In the genomic region with DNA sequence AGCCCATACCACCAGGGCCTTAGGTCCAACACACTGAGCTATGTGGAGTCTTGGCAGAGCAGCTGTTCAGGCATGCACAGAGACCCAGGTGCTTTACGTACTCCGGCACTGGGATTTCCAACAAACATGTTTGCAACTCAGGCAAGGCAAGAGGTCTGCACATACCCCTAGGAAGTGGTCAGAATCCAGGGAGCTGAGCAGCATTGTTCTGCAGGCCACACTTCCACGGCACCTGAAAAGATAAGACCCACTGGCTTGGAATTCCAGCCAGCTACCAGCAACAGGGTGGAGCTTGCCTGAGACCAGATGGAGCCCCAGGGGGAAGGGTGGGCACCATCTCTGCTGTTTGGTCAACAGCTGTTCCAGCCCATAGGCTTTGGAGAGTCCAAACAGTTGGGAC, we compare ENCODE assay signal across 30 cellular contexts. TPM values are rescaled to one million over a fixed set of nuclear protein-coding genes. Genes with fewer than 3 reads are reported as not detected.
DNase-seq lines count a peak whose midpoint lies in the region.
"Had no signal": no experiment of that assay in that cellular context is flagged by ENCODE, and none has a peak within 500 bp of the region (broad histone marks: within the 10 kb centered on the region; RNA-seq: fewer than 3 reads in every experiment).

No MANE protein-coding gene starts in this region.

- no peak overlapping the region for H3K4me2 ChIP-seq in mesendoderm (ENCODE audit: low read length)
- H3K4me2 ChIP-seq in trophoblast cell (ENCODE audit: low read length) = no peak overlapping the region
- H3K4me2 ChIP-seq: A549; BLaER1; BLaER1 treated with 17β-estradiol and CSF1 and Interleukin-3, amounts not matched to agents 10 nM and 100 nM had no signal

- H2BK5ac ChIP-seq in mesendoderm (ENCODE audit: low read length) (no peak overlapping the region), trophoblast cell (ENCODE audit: low read depth, low read length, poor library complexity) (no peak overlapping the region)

- H3K27ac ChIP-seq in mesendoderm (ENCODE audit: low read depth, low read length) (no peak overlapping the region), trophoblast cell (ENCODE audit: low read depth, low read length) (no peak overlapping the region)
- H3K27ac ChIP-seq: 22Rv1; A549; BLaER1; BLaER1 treated with 17β-estradiol and CSF1 and Interleukin-3, amounts not matched to agents 10 nM and 100 nM; C4-2B had no signal

- H3K4me3 ChIP-seq in mesendoderm (ENCODE audit: low read length) (no peak overlapping the region), trophoblast cell (ENCODE audit: low read depth, low read length) (peak overlapping the region; percentile 14)
- H3K4me3 ChIP-seq: A549; BLaER1; BLaER1 treated with 17β-estradiol and CSF1 and Interleukin-3, amounts not matched to agents 10 nM and 100 nM had no signal

- H3K9me3 ChIP-seq in trophoblast cell (ENCODE audit: insufficient read depth, low read depth, low read length) = peaks cover 2% of the 10 kb centered on the region
- H3K9me3 ChIP-seq: A549, BE2C, Caco-2 had no signal

- H3K9ac ChIP-seq in mesendoderm (ENCODE audit: low read length) (no peak overlapping the region), trophoblast cell (ENCODE audit: low read length) (no peak overlapping the region)
- H3K9ac ChIP-seq: BLaER1; BLaER1 treated with 17β-estradiol and CSF1 and Interleukin-3, amounts not matched to agents 10 nM and 100 nM had no signal

- DNase-seq in ELF-1 (ENCODE audit: low read depth, low spot score) = peak; percentile 21
- peak; percentile 10 for DNase-seq in mesendoderm
- DNase-seq in trophoblast cell = peak; percentile 82 to 86
- no peak for DNase-seq in activated CD4-positive, CD25-positive, alpha-beta regulatory T cell (lab: John Stamatoyannopoulos, UW)
- DNase-seq in COLO829 (ENCODE audit: low spot score) = no peak
- no peak for DNase-seq in DMS 273 treated with DMSO at 0.1 percent for 48 hours (lab: John Stamatoyannopoulos, UW)
- DNase-seq: 8988T; ACHN; AML-193; BE2C; C1 segment of cervical spinal cord; Caco-2; Calu3; CD4-positive, alpha-beta memory T cell; CD4-positive, alpha-beta T cell; CD4-positive, CD25-positive, alpha-beta regulatory T cell; CD8-positive, alpha-beta memory T cell; CD8-positive, alpha-beta T cell; COR-L47; DMS153; DMS53; DMS79; DMS79 treated with DMSO at 0.1 percent for 48 hours; DND-41; EL had no signal

- H3K14ac ChIP-seq in trophoblast cell (ENCODE audit: low read length) = no peak overlapping the region

- no peak overlapping the region for H2BK120ac ChIP-seq in mesendoderm (ENCODE audit: low read depth, low read length)
- H2BK120ac ChIP-seq in trophoblast cell (ENCODE audit: insufficient read depth, low read length, poor library complexity) = no peak overlapping the region

- no peak overlapping the region for H3K4ac ChIP-seq in mesendoderm (ENCODE audit: low read depth, low read length)
- no peak overlapping the region for H3K4ac ChIP-seq in trophoblast cell (ENCODE audit: low read depth, low read length)

- no peak overlapping the region for H2BK12ac ChIP-seq in trophoblast cell (ENCODE audit: low read length)

- H2AK5ac ChIP-seq in mesendoderm (ENCODE audit: low read length) = no peak overlapping the region
- H2AK5ac ChIP-seq in trophoblast cell (ENCODE audit: low read length) = no peak overlapping the region

- no peak overlapping the region for H3K23ac ChIP-seq in mesendoderm (ENCODE audit: low read length)
- H3K23ac ChIP-seq in trophoblast cell (ENCODE audit: low read length) = no peak overlapping the region

- no peak overlapping the region for H2AFZ ChIP-seq in trophoblast cell (ENCODE audit: insufficient read depth, low read length, poor library complexity)

- no CpG with 5 or more reads among the region's 3 CpGs for WGBS in mesendoderm (ENCODE audit: extremely low coverage, insufficient coverage, low lambda C conversion rate)
- WGBS in trophoblast cell (ENCODE audit: extremely low coverage, insufficient coverage, insufficient read length) = no CpG with 5 or more reads among the region's 3 CpGs

- H3K27me3 ChIP-seq in mesendoderm (ENCODE audit: insufficient read depth, low read length, poor library complexity) (no peaks in the 10 kb centered on the region), trophoblast cell (ENCODE audit: insufficient read depth, low read length) (no peaks in the 10 kb centered on the region)
- H3K27me3 ChIP-seq: BE2C, BLaER1 had no signal

- H3K79me1 ChIP-seq in mesendoderm (ENCODE audit: low read length) = no peaks in the 10 kb centered on the region
- H3K79me1 ChIP-seq in trophoblast cell (ENCODE audit: low read length) = no peaks in the 10 kb centered on the region

- no peak overlapping the region for H3K56ac ChIP-seq in mesendoderm (ENCODE audit: low read length)

- H4K91ac ChIP-seq in trophoblast cell (ENCODE audit: low read depth, low read length) = no peak overlapping the region

- no peaks in the 10 kb centered on the region for H3K36me3 ChIP-seq in mesendoderm (ENCODE audit: control insufficient read depth, insufficient read depth, low read length)
- H3K36me3 ChIP-seq in trophoblast cell (ENCODE audit: control insufficient read depth in 1 of 2, insufficient read depth in 2 of 2, low read length in 2 of 2) = no peaks in the 10 kb centered on the region
- H3K36me3 ChIP-seq: BE2C, BLaER1 had no signal

- no peak overlapping the region for H4K5ac ChIP-seq in mesendoderm (ENCODE audit: low read length)

- no peaks in the 10 kb centered on the region for H3K4me1 ChIP-seq in mesendoderm (ENCODE audit: control insufficient read depth, low read depth, low read length)
- no peaks in the 10 kb centered on the region for H3K4me1 ChIP-seq in trophoblast cell (ENCODE audit: control insufficient read depth in 1 of 2, insufficient read depth in 2 of 2, low read length in 2 of 2)
- H3K4me1 ChIP-seq: A549; BE2C; BLaER1; BLaER1 treated with 17β-estradiol and CSF1 and Interleukin-3, amounts not matched to agents 10 nM and 100 nM; Caco-2 had no signal

- no peak overlapping the region for H4K12ac ChIP-seq in trophoblast cell (ENCODE audit: low read depth, low read length)

- H3K18ac ChIP-seq in mesendoderm (ENCODE audit: low read length) (no peak overlapping the region), trophoblast cell (ENCODE audit: low read length) (no peak overlapping the region)

- H3K79me2 ChIP-seq in mesendoderm (ENCODE audit: control insufficient read depth, insufficient read depth, low read length) (no peaks in the 10 kb centered on the region), trophoblast cell (ENCODE audit: control insufficient read depth, insufficient read depth, low read length, poor library complexity) (no peaks in the 10 kb centered on the region)

- no peak overlapping the region for H4K8ac ChIP-seq in mesendoderm (ENCODE audit: low read depth, low read length)
- no peak overlapping the region for H4K8ac ChIP-seq in trophoblast cell (ENCODE audit: low read depth, low read length)

- no peak overlapping the region for H2BK15ac ChIP-seq in mesendoderm (replicated peaks; ENCODE audit: low read depth)

RNA-seq across cellular contexts. Expression of gene LRRC8B, which starts 51.7 kb away (rescaled TPM):
- polyA plus RNA-seq in mesendoderm (2013, experiment 1 of 2) = 17.3 TPM
- 17.6 TPM for polyA plus RNA-seq in mesendoderm (2013, experiment 2 of 2)
- polyA plus RNA-seq in trophoblast cell (2013) = 6.5 and 6.7 TPM in 2 replicates

Comparison
In these comparisons a context has a peak if more than half of its experiments do, and no peak if none do; other contexts are left out.
1. DNase-seq: peak in ELF-1 (single experiment), mesendoderm (single experiment) and trophoblast cell (2 of 2); none in activated CD4-positive, CD25-positive, alpha-beta regulatory T cell (0 of 4), COLO829 (single experiment) and DMS 273 treated with DMSO at 0.1 percent for 48 hours (single experiment).